In the genomic region with DNA sequence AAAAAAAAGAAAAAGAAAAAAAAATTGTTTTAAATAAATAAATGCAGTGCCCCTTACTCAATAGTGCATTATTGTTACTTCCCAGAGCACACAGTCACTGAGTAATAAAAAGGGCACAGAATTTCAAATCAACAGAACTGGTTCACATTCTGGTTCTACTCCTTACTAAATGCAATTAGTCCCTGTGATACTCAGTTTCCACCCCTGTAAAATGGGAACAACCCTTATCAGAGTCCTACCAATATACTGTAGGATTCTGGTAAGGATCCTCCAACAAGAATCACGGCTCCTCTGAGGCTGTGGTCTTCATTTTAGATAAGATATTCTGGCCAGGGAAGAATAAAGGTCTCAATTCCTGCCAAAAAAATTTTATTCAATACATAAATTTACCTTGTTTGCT, we compare ENCODE assay signal across 12 cellular contexts. TPM values are rescaled to one million over a fixed set of nuclear protein-coding genes. Genes with fewer than 3 reads are reported as not detected.
A peak's percentile ranks its signal among the peaks of the same experiment; 100 is the strongest.
DNase-seq lines count a peak whose midpoint lies in the region; ATAC-seq and TF ChIP-seq lines count a peak whose summit lies in the region.
"Had no signal": no experiment of that assay in that cellular context is flagged by ENCODE, and none has a peak within 500 bp of the region (broad histone marks: within the 10 kb centered on the region; RNA-seq: fewer than 3 reads in every experiment).

No MANE protein-coding gene starts in this region.

- H3K9me3 ChIP-seq in SK-N-SH (no peaks in the 10 kb centered on the region), upper lobe of right lung (no peaks in the 10 kb centered on the region)

- peaks cover 52% of the 10 kb centered on the region for H3K79me2 ChIP-seq in SK-N-SH (ENCODE audit: insufficient read depth)

- peak overlapping the region; percentile 95 to 100 for H3K27ac ChIP-seq in SK-N-SH (ENCODE audit: low read depth in 2 of 2, low read length in 1 of 2)
- peak overlapping the region; percentile 84 to 88 for H3K27ac ChIP-seq in coronary artery
- peak overlapping the region; percentile 73 for H3K27ac ChIP-seq in upper lobe of right lung

- CTCF ChIA-PET in SK-N-SH (lab: Yijun Ruan, JAX) = interaction anchor here (0.6 to 1.7 kb wide), 5 partner anchors 64 to 807 kb away, joined by 3 to 8 read pairs (median 4); no protein-coding TSS in a partner anchor

- H2AFZ ChIP-seq in SK-N-SH (ENCODE audit: low read depth) = no peak overlapping the region

- H3K9ac ChIP-seq in SK-N-SH = peak overlapping the region; percentile 17; the same call in 1 of the 2 replicates

- 82% methylated on average over 1 of the region's 1 CpG for WGBS in SK-N-SH (ENCODE audit: low lambda C conversion rate)

- POLR2A ChIA-PET in SK-N-SH (lab: Yijun Ruan, JAX) = interaction anchor here (0.7 to 2.1 kb wide), 3 partner anchors 51 to 79 kb away, joined by 6 to 21 read pairs (median 7); a partner anchor contains a TSS

- H3K36me3 ChIP-seq in SK-N-SH (replicated peaks in 1 of 2; ENCODE audit: control insufficient read depth in 1 of 2, insufficient read depth in 2 of 2, low read length in 1 of 2) = peaks cover 39 to 61% of the 10 kb centered on the region in 2 experiments
- H3K36me3 ChIP-seq in upper lobe of right lung = no peaks in the 10 kb centered on the region

- H3K4me1 ChIP-seq in SK-N-SH (ENCODE audit: control insufficient read depth in 1 of 2, insufficient read depth in 2 of 2, low read depth in 1 of 2, low read length in 1 of 2) (peaks cover 53 to 73% of the 10 kb centered on the region in 2 experiments), upper lobe of right lung (peaks cover 46% of the 10 kb centered on the region)

- DNase-seq in SK-N-SH = no peak
- DNase-seq in coronary artery (ENCODE audit: low spot score) = no peak
- no peak for DNase-seq in neural crest cell (ENCODE audit: low read depth, low spot score)
- no peak for DNase-seq in upper lobe of right lung
- no peak for DNase-seq in activated CD4-positive, alpha-beta T cell treated with anti-CD3 and anti-CD28 coated beads for 1 hour
- DNase-seq in glutamatergic neuron = no peak
- no peak for DNase-seq in cerebellar cortex (ENCODE audit: low spot score)
- DNase-seq: activated gamma-delta T cell treated with Interleukin-2 at 50 U/mL for 16 hours, midbrain, NCI-H1436 had no signal

- no peak for TF ChIP-seq EP300 in SK-N-SH (IDR thresholded peaks at IDR 0.05; ENCODE audit: borderline replicate concordance in 1 of 2, low read depth in 1 of 2, low read length in 1 of 2)

- H3F3A ChIP-seq in SK-N-SH (replicated peaks; ENCODE audit: insufficient read depth) = peaks cover 54% of the 10 kb centered on the region

- no peaks in the 10 kb centered on the region for H4K20me1 ChIP-seq in SK-N-SH (ENCODE audit: insufficient read depth)

- no peak for TF ChIP-seq RAD21 in SK-N-SH (IDR thresholded peaks at IDR 0.05; ENCODE audit: low read length)

- no peaks in the 10 kb centered on the region for H3K9me3 Mint-ChIP-seq in neural crest cell
- peaks cover 9% of the 10 kb centered on the region for H3K9me3 Mint-ChIP-seq in glutamatergic neuron (ENCODE audit: unreplicated experiment)
- H3K9me3 Mint-ChIP-seq: stimulated activated naive CD8-positive, alpha-beta T cell treated with anti-CD3 and anti-CD28 coated beads, Interleukin-15, Interleukin-2, amounts not matched to agents 100 ng/mL and 50 ng/mL, for 24 hours had no signal

- ATAC-seq in SK-N-SH treated with all-trans-retinoic acid at 6 μM for 48 hours = no peak
- ATAC-seq in upper lobe of right lung = no peak

- peak overlapping the region; percentile 65 for H3K27ac Mint-ChIP-seq in neural crest cell (ENCODE audit: unreplicated experiment)
- H3K27ac Mint-ChIP-seq in glutamatergic neuron (ENCODE audit: unreplicated experiment) = no peak overlapping the region
- H3K27ac Mint-ChIP-seq: stimulated activated naive CD8-positive, alpha-beta T cell treated with anti-CD3 and anti-CD28 coated beads, Interleukin-15, Interleukin-2, amounts not matched to agents 100 ng/mL and 50 ng/mL, for 24 hours had no signal

- no peaks in the 10 kb centered on the region for H3K9me2 ChIP-seq in SK-N-SH

- H3K4me3 ChIP-seq in SK-N-SH (ENCODE audit: low read depth in 2 of 2, low read length in 1 of 2) (no peak overlapping the region), coronary artery (no peak overlapping the region), upper lobe of right lung (no peak overlapping the region)

- H3K27me3 Mint-ChIP-seq in neural crest cell (ENCODE audit: low read depth) (no peaks in the 10 kb centered on the region), glutamatergic neuron (ENCODE audit: unreplicated experiment) (peaks cover 8% of the 10 kb centered on the region)

- H3K4me3 Mint-ChIP-seq in neural crest cell (no peak overlapping the region), glutamatergic neuron (ENCODE audit: unreplicated experiment) (no peak overlapping the region)
- H3K4me3 Mint-ChIP-seq: stimulated activated naive CD8-positive, alpha-beta T cell treated with anti-CD3 and anti-CD28 coated beads, Interleukin-15, Interleukin-2, amounts not matched to agents 100 ng/mL and 50 ng/mL, for 24 hours had no signal

- H3K4me1 Mint-ChIP-seq in neural crest cell = peaks cover 41% of the 10 kb centered on the region
- peaks cover 40% of the 10 kb centered on the region for H3K4me1 Mint-ChIP-seq in glutamatergic neuron (ENCODE audit: low read depth, unreplicated experiment)

- intact Hi-C loops in upper lobe of right lung (cut with DNase I) = no loop called here

- H3K4me2 ChIP-seq in SK-N-SH = peak overlapping the region; percentile 54; the same call in 1 of the 2 replicates

- no peaks in the 10 kb centered on the region for H3K27me3 ChIP-seq in SK-N-SH (ENCODE audit: insufficient read depth)
- no peaks in the 10 kb centered on the region for H3K27me3 ChIP-seq in upper lobe of right lung

- peaks cover 7% of the 10 kb centered on the region for H3K36me3 Mint-ChIP-seq in neural crest cell (ENCODE audit: low read depth)
- no peaks in the 10 kb centered on the region for H3K36me3 Mint-ChIP-seq in glutamatergic neuron (ENCODE audit: unreplicated experiment)

- TF ChIP-seq CTCF in SK-N-SH (IDR thresholded peaks at IDR 0.05) (no peak), coronary artery (IDR thresholded peaks at IDR 0.05) (no peak), neural crest cell (conservative IDR thresholded peaks at IDR 0.05) (no peak), upper lobe of right lung (IDR thresholded peaks at IDR 0.05) (no peak), glutamatergic neuron (IDR thresholded peaks at IDR 0.05; ENCODE audit: partially characterized antibody, unreplicated experiment) (no peak)

TF ChIP-seq in SK-N-SH, 30 proteins besides CTCF, POLR2A, EP300 and RAD21:
- no peak for TF ChIP-seq EZH2phosphoT487 (IDR thresholded peaks at IDR 0.05; ENCODE audit: borderline replicate concordance, low read depth)
- TF ChIP-seq GABPA (IDR thresholded peaks at IDR 0.05; ENCODE audit: low read depth) = no peak
- no peak for TF ChIP-seq YY1 (IDR thresholded peaks at IDR 0.05; ENCODE audit: low read depth)
- TF ChIP-seq RFX5 (IDR thresholded peaks at IDR 0.05; ENCODE audit: low read length) = no peak
- TF ChIP-seq RCOR1 (IDR thresholded peaks at IDR 0.05; ENCODE audit: low read length) = 0 out of 2 replicates have a peak, but pooled peaks have one; percentile 9

TF ChIP-seq in SK-N-SH treated with all-trans-retinoic acid at 6 μM for 48 hours, 23 proteins besides CTCF, POLR2A, EP300 and RAD21 (continues in another document):
- TF ChIP-seq ZC3H10 (CRISPR knock-in tag; IDR thresholded peaks at IDR 0.05) (no peak), ZNF8 (CRISPR knock-in tag; IDR thresholded peaks at IDR 0.05) (no peak), CSDC2 (CRISPR knock-in tag; IDR thresholded peaks at IDR 0.05) (no peak), SNAI2 (CRISPR knock-in tag; IDR thresholded peaks at IDR 0.05) (no peak), PPARA (CRISPR knock-in tag; IDR thresholded peaks at IDR 0.05; ENCODE audit: borderline replicate concordance) (no peak), RARB (CRISPR knock-in tag; IDR thresholded peaks at IDR 0.05) (no peak), TOX (CRISPR knock-in tag; IDR thresholded peaks at IDR 0.05; ENCODE audit: borderline replicate concordance) (no peak), ZFP3 (CRISPR knock-in tag; IDR thresholded peaks at IDR 0.05) (no peak), ZNF565 (CRISPR knock-in tag; conservative IDR thresholded peaks at IDR 0.05; ENCODE audit: low read depth) (no peak), TCF4 (CRISPR knock-in tag; IDR thresholded peaks at IDR 0.05; ENCODE audit: borderline replicate concordance) (no peak), BACH2 (CRISPR knock-in tag; IDR thresholded peaks at IDR 0.05; ENCODE audit: borderline replicate concordance) (no peak), ISL1 (CRISPR knock-in tag; IDR thresholded peaks at IDR 0.05) (no peak)
- TF ChIP-seq, protein P1, sequence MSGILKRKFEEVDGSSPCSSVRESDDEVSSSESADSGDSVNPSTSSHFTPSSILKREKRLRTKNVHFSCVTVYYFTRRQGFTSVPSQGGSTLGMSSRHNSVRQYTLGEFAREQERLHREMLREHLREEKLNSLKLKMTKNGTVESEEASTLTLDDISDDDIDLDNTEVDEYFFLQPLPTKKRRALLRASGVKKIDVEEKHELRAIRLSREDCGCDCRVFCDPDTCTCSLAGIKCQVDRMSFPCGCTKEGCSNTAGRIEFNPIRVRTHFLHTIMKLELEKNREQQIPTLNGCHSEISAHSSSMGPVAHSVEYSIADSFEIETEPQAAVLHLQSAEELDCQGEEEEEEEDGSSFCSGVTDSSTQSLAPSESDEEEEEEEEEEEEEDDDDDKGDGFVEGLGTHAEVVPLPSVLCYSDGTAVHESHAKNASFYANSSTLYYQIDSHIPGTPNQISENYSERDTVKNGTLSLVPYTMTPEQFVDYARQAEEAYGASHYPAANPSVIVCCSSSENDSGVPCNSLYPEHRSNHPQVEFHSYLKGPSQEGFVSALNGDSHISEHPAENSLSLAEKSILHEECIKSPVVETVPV (CRISPR knock-in tag; IDR thresholded peaks at IDR 0.05) = no peak
- TF ChIP-seq, protein P2, sequence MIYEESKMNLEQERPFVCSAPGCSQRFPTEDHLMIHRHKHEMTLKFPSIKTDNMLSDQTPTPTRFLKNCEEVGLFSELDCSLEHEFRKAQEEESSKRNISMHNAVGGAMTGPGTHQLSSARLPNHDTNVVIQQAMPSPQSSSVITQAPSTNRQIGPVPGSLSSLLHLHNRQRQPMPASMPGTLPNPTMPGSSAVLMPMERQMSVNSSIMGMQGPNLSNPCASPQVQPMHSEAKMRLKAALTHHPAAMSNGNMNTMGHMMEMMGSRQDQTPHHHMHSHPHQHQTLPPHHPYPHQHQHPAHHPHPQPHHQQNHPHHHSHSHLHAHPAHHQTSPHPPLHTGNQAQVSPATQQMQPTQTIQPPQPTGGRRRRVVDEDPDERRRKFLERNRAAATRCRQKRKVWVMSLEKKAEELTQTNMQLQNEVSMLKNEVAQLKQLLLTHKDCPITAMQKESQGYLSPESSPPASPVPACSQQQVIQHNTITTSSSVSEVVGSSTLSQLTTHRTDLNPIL (CRISPR knock-in tag; IDR thresholded peaks at IDR 0.05; ENCODE audit: low read depth) = no peak

RNA-seq across cellular contexts. Expression of a gene that starts 50.7 kb away (rescaled TPM):
- 328 and 481 TPM in 2 replicates for polyA plus RNA-seq in SK-N-SH (2012; rRNA removed)
- polyA plus RNA-seq in SK-N-SH (2012; cell fraction: cytosol; rRNA removed) = 217 and 321 TPM in 2 replicates
- 338 and 344 TPM in 2 replicates for polyA plus RNA-seq in SK-N-SH (2012; cell fraction: nucleus; rRNA removed)
- total RNA-seq in neural crest cell (66.1 and 81.9 TPM in 2 replicates), upper lobe of right lung (95.1 TPM), glutamatergic neuron (ENCODE audit: unreplicated experiment) (12.8 TPM)
